Comparison of ENCODE assay signal across 8 cellular contexts in the genomic region with DNA sequence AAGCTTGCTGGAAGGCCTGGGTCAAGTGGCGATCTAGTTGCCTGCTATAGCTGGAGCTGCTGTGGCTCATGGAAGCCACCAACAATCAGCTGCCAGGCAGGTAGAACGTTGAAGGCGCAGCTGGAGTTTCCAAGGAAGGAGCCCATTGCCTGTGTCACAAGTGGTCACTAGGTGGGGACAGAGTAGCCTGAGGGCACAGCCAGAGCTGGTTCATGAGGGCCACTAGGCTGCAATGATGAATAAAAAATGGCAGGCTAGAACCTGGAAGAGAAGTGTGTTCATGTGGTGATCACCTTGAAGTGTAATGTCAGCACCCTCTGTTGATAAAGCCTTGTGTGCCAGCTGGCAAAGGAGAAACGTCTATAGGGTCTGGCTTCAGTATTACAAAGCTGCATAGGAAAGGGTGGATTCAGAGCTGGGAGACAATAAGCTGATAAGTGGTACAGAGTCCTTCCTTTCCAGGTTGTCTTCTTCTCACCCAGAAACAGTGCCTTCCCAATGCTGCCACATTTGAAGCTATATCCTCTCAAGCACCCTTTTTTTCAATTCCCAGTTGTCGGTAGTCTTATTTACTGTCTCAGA.
DNase-seq lines count a peak whose midpoint lies in the region; ATAC-seq and TF ChIP-seq lines count a peak whose summit lies in the region.

No MANE protein-coding gene starts in this region.

- H4K20me1 ChIP-seq in OCI-LY3 (ENCODE audit: insufficient read depth, low read length) = no peaks in the 10 kb centered on the region

- ATAC-seq in GM21381 (IDR thresholded peaks at IDR 0.05; ENCODE audit: unreplicated experiment) = peak; percentile 96

- no peak overlapping the region for H2AFZ ChIP-seq in OCI-LY3 (ENCODE audit: low read depth, low read length)

- no peaks in the 10 kb centered on the region for H3K4me1 ChIP-seq in OCI-LY3 (ENCODE audit: low read length)

- no peak overlapping the region for H3K9ac ChIP-seq in OCI-LY3 (ENCODE audit: low read length)

- TF ChIP-seq CTCF in OCI-LY3 (IDR thresholded peaks at IDR 0.05; ENCODE audit: low read depth, low read length) = peak; percentile 91

- H3K4me2 ChIP-seq in OCI-LY3 (ENCODE audit: low read length) = peak overlapping the region; percentile 36

- H3K27me3 ChIP-seq in OCI-LY3 (ENCODE audit: low read depth, low read length) = peaks cover 47% of the 10 kb centered on the region

- no peaks in the 10 kb centered on the region for H3K36me3 ChIP-seq in OCI-LY3 (replicated peaks; ENCODE audit: low read depth, low read length)

- H3K79me2 ChIP-seq in OCI-LY3 (ENCODE audit: low read length) = no peaks in the 10 kb centered on the region

- DNase-seq in DMS153 treated with DMSO at 0.1 percent for 48 hours (lab: John Stamatoyannopoulos, UW; ENCODE audit: unreplicated experiment) (peak; percentile 16), HT1080 (ENCODE audit: low read depth) (peak; percentile 62), amniotic epithelial cell (ENCODE audit: low read depth) (peak; percentile 22), hypothalamus (lab: John Stamatoyannopoulos, UW) (peak in 29 of 51 donors; percentile 1 to 56 (median 16)), cerebellar nuclear complex (lab: John Stamatoyannopoulos, UW) (no peak)
- peak; percentile 38 for DNase-seq in stimulated activated CD4-positive, alpha-beta T cell treated with anti-CD3 and anti-CD28 coated beads, Interleukin-12 subunit alpha, Interleukin-12 subunit beta, amount 100 ng/mL, for 4 hours

- no peak overlapping the region for H3K4me3 ChIP-seq in OCI-LY3 (ENCODE audit: low read length)

- no peaks in the 10 kb centered on the region for H3K9me3 ChIP-seq in OCI-LY3 (ENCODE audit: insufficient read depth, low read length)

- no peak overlapping the region for H3K27ac ChIP-seq in OCI-LY3 (ENCODE audit: low read length)

Comparison
In these comparisons a context has a peak if more than half of its experiments do, and no peak if none do; other contexts are left out.
1. DNase-seq: peak in DMS153 treated with DMSO at 0.1 percent for 48 hours (single experiment), HT1080 (single experiment), amniotic epithelial cell (single experiment), hypothalamus (29 of 51) and stimulated activated CD4-positive, alpha-beta T cell treated with anti-CD3 and anti-CD28 coated beads, Interleukin-12 subunit alpha, Interleukin-12 subunit beta, amount 100 ng/mL, for 4 hours (single experiment); none in cerebellar nuclear complex (0 of 2).